10 cellular contexts compared by ENCODE assay signal in genomic region chr14:55071051-55071450, GRCh38. TPM values are rescaled to one million over a fixed set of nuclear protein-coding genes. Genes with fewer than 3 reads are reported as not detected.
DNase-seq lines count a peak whose midpoint lies in the region; ATAC-seq and TF ChIP-seq lines count a peak whose summit lies in the region.
"Had no signal": no experiment of that assay in that cellular context is flagged by ENCODE, and none has a peak within 500 bp of the region (broad histone marks: within the 10 kb centered on the region; RNA-seq: fewer than 3 reads in every experiment).

No MANE protein-coding gene starts in this region.

- H3K4me1 Mint-ChIP-seq in immature natural killer cell, result peaks cover 21 to 42% of the 10 kb centered on the region in 2 donors

- H3K36me3 Mint-ChIP-seq in immature natural killer cell, result peaks cover 0 to 11% (median 5%) of the 10 kb centered on the region in 3 donors

- no peak for ATAC-seq in gastrocnemius medialis

- H3K27me3 ChIP-seq in ascending aorta, result no peaks in the 10 kb centered on the region
- no peaks in the 10 kb centered on the region for H3K27me3 ChIP-seq in gastrocnemius medialis

- TF ChIP-seq CTCF in ascending aorta (IDR thresholded peaks at IDR 0.05) (no peak), gastrocnemius medialis (IDR thresholded peaks at IDR 0.05 in 4 of 5, conservative IDR thresholded peaks at IDR 0.05 in 1 of 5) (no peak)

- no peaks in the 10 kb centered on the region for H3K9me3 Mint-ChIP-seq in immature natural killer cell

- H3K4me1 ChIP-seq in ascending aorta (peaks cover 1 to 21% of the 10 kb centered on the region in 2 donors), gastrocnemius medialis (peaks cover 12 to 13% of the 10 kb centered on the region in 2 donors)

- in situ Hi-C loops in gastrocnemius medialis (cut with MboI; ENCODE audit: low sequenced_read_pairs in 4 of 4), result no loop called here

- no peaks in the 10 kb centered on the region for H3K27me3 Mint-ChIP-seq in immature natural killer cell (ENCODE audit: low read depth in 3 of 3)

- H3K4me3 ChIP-seq in ascending aorta (no peak overlapping the region), gastrocnemius medialis (no peak overlapping the region)

- H3K9me3 ChIP-seq in ascending aorta (no peaks in the 10 kb centered on the region), gastrocnemius medialis (no peaks in the 10 kb centered on the region)

- no peak overlapping the region for H3K4me3 Mint-ChIP-seq in immature natural killer cell

- intact Hi-C loops in ascending aorta (cut with DNase I), result no loop called here
- intact Hi-C loops in gastrocnemius medialis (cut with DNase I; ENCODE audit: low total_unique reads), result no loop called here

- peak; percentile 58 for DNase-seq in A172 (ENCODE audit: low spot score)
- peak; percentile 56 for DNase-seq in ELR (ENCODE audit: low read depth)
- DNase-seq in ascending aorta (ENCODE audit: low spot score in 2 of 2), result no peak
- DNase-seq in immature natural killer cell, result no peak
- no peak for DNase-seq in SHP77 treated with DMSO at 0.1 percent for 48 hours (lab: John Stamatoyannopoulos, UW)
- no peak for DNase-seq in gastrocnemius medialis
- no peak for DNase-seq in NCI-H187 treated with DMSO at 0.1 percent for 48 hours (lab: John Stamatoyannopoulos, UW)
- DNase-seq in SW480 (ENCODE audit: low spot score), result no peak
- DNase-seq: NCI-H524 treated with DMSO at 0.1 percent for 48 hours; stimulated activated CD4-positive, alpha-beta T cell treated with anti-CD3 and anti-CD28 coated beads, Interleukin-4, amount 100 ng/mL, for 1 hour had no signal

- no peak for TF ChIP-seq POLR2A in gastrocnemius medialis (IDR thresholded peaks at IDR 0.05)

- peaks cover 0 to 10% of the 10 kb centered on the region in 2 donors for H3K36me3 ChIP-seq in ascending aorta
- H3K36me3 ChIP-seq in gastrocnemius medialis, result peaks cover 0 to 8% of the 10 kb centered on the region in 2 donors

- peak overlapping the region; percentile 84 to 90 for H3K27ac ChIP-seq in ascending aorta
- H3K27ac ChIP-seq in gastrocnemius medialis, result no peak overlapping the region

- H3K27ac Mint-ChIP-seq in immature natural killer cell, result peak overlapping the region in 5 of 6 donors; percentile 58 to 88 (median 73)

RNA-seq across cellular contexts. Expression of gene MAPK1IP1L, which starts 19.6 kb away (rescaled TPM):
- 40.1 and 44.2 TPM in 2 replicates for total RNA-seq in A172 (2014; rRNA removed; shearing (Covaris generic))
- total RNA-seq in ascending aorta (51.8 TPM), gastrocnemius medialis (10 to 100 TPM; 49.9 to 91.4 (median 68.0) TPM)
- 10 to 100 TPM; 50.0 to 85.0 (median 79.7) TPM for polyA plus RNA-seq in immature natural killer cell

RNA-seq across cellular contexts. Expression of gene SOCS4, which starts 44.0 kb away (rescaled TPM):
- total RNA-seq in A172 (2014; rRNA removed; shearing (Covaris generic)), result 12.1 and 12.7 TPM in 2 replicates
- total RNA-seq in ascending aorta, result 12.9 TPM
- 1 to 10 TPM; 1.1 to 2.5 (median 1.3) TPM for polyA plus RNA-seq in immature natural killer cell
- total RNA-seq in gastrocnemius medialis, result 10 to 100 TPM in 3 of 4 donors, 1 to 10 TPM in 1; 9.7 to 19.3 (median 14.3) TPM

RNA-seq across cellular contexts. Expression of gene WDHD1, which starts 44.2 kb away (rescaled TPM):
- 13.3 and 14.6 TPM in 2 replicates for total RNA-seq in A172 (2014; rRNA removed; shearing (Covaris generic))
- total RNA-seq in ascending aorta, result 0.11 TPM
- 1 to 10 TPM in 2 of 3 donors, under 1 TPM in 1; 0.72 to 7.2 (median 6.6) TPM for polyA plus RNA-seq in immature natural killer cell
- total RNA-seq in gastrocnemius medialis, result 1 to 10 TPM in 2 of 4 donors, under 1 TPM in 2; 0.72 to 1.2 (median 1.0) TPM

RNA-seq across cellular contexts. Expression of gene LGALS3, which starts 58.0 kb away (rescaled TPM):
- total RNA-seq in A172 (2014; rRNA removed; shearing (Covaris generic)), result 87.7 and 134 TPM in 2 replicates
- total RNA-seq in ascending aorta, result 358 TPM
- 10 to 100 TPM; 23.3 to 58.2 (median 40.5) TPM for polyA plus RNA-seq in immature natural killer cell
- 100 to 1,000 TPM in 1 of 4 donors, 10 to 100 TPM in 3; 68.0 to 124 (median 80.6) TPM for total RNA-seq in gastrocnemius medialis

Comparison
In these comparisons a context has a peak if more than half of its experiments do, and no peak if none do; other contexts are left out.
1. DNase-seq: peak in A172 (single experiment) and ELR (single experiment); none in ascending aorta (0 of 2), immature natural killer cell (0 of 3), SHP77 treated with DMSO at 0.1 percent for 48 hours (single experiment), gastrocnemius medialis (0 of 2), NCI-H187 treated with DMSO at 0.1 percent for 48 hours (single experiment) and SW480 (single experiment).
2. H3K27ac ChIP-seq: peak in ascending aorta (2 of 2); none in gastrocnemius medialis (0 of 4).